ENCODE assay signal across 1 cellular context in genomic region chr11:35364101-35364780, GRCh38.
TF ChIP-seq lines count a peak whose summit lies in the region.

No MANE protein-coding gene starts in this region.

TF ChIP-seq in SK-N-SH, 30 proteins besides CTCF, POLR2A, EP300 and RAD21 (continued from another document):
- no peak for TF ChIP-seq USF2 (IDR thresholded peaks at IDR 0.05; ENCODE audit: borderline replicate concordance, low read depth, low read length)
- TF ChIP-seq MEF2A (IDR thresholded peaks at IDR 0.05; ENCODE audit: borderline replicate concordance, low read depth): 0 out of 2 replicates have a peak, but pooled peaks have one; percentile 48
- TF ChIP-seq SMC3 (IDR thresholded peaks at IDR 0.05; ENCODE audit: low read depth, low read length): no peak
- peak; percentile 94 for TF ChIP-seq RXRA (IDR thresholded peaks at IDR 0.05; ENCODE audit: borderline replicate concordance, low read depth)
- peak; percentile 74; the same call in 1 of the 2 replicates for TF ChIP-seq TEAD4 (IDR thresholded peaks at IDR 0.05; ENCODE audit: borderline replicate concordance, insufficient read depth)
- no peak for TF ChIP-seq RFX5 (IDR thresholded peaks at IDR 0.05; ENCODE audit: low read length)
- TF ChIP-seq GATA2 (CRISPR knock-in tag; IDR thresholded peaks at IDR 0.05): no peak
- TF ChIP-seq FOSL2 (IDR thresholded peaks at IDR 0.05; ENCODE audit: borderline replicate concordance, low read depth): peak; percentile 89
- TF ChIP-seq POLR2AphosphoS5 (IDR thresholded peaks at IDR 0.05; ENCODE audit: low read depth, low read length): peak; percentile 51; the same call in 1 of the 2 replicates
- no peak for TF ChIP-seq CHD2 (IDR thresholded peaks at IDR 0.05; ENCODE audit: low read length, partially characterized antibody)
- TF ChIP-seq PBX3 (IDR thresholded peaks at IDR 0.05): peak; percentile 84
- no peak for TF ChIP-seq TAF1 (IDR thresholded peaks at IDR 0.05; ENCODE audit: borderline replicate concordance, low read depth, low read length)
- TF ChIP-seq YY1 (IDR thresholded peaks at IDR 0.05; ENCODE audit: low read depth): no peak
- TF ChIP-seq RCOR1 (IDR thresholded peaks at IDR 0.05; ENCODE audit: low read length): no peak
- peak; percentile 61; the same call in 1 of the 2 replicates for TF ChIP-seq MAX (IDR thresholded peaks at IDR 0.05; ENCODE audit: low read depth)
